Comparison of ENCODE assay signal across 29 cellular contexts in genomic region chrX:97551821-97552220, GRCh38.
"Had no signal": no experiment of that assay in that cellular context is flagged by ENCODE, and none has a peak within 500 bp of the region (broad histone marks: within the 10 kb centered on the region; RNA-seq: fewer than 3 reads in every experiment).

No MANE protein-coding gene starts in this region.

- H3K4me1 Mint-ChIP-seq: activated B cell treated with CpG ODN at 0.5 μM for 24 hours; activated CD4-positive, alpha-beta T cell treated with anti-CD3 and anti-CD28 coated beads, Interleukin-2, amount 10 ng/mL, durations not matched to agents 24 days and 14 days; activated naive CD8-positive, alpha-beta T cell treated with anti-CD3 and anti-CD28 coated beads, Interleukin-2, amount 10 ng/mL, durations not matched to agents 7 days and 5 days had no signal

- H3K4me3 Mint-ChIP-seq: activated B cell treated with CpG ODN at 0.5 μM for 24 hours; activated CD4-positive, alpha-beta T cell treated with anti-CD3 and anti-CD28 coated beads, Interleukin-2, amount 10 ng/mL, durations not matched to agents 24 days and 14 days; activated CD8-positive, alpha-beta T cell treated with anti-CD3 and anti-CD28 coated beads for 36 hours; activated naive CD8-positive, alpha-beta T cell treated with anti-CD3 and anti-CD28 coated beads, Interleukin-2, amount 10 ng/mL, durations not matched to agents 7 days and 5 days; activated T-helper 1 cell treated with anti-CD3 and anti-CD28 coated beads, Interleukin-12 subunit alpha, Interleukin-12 subunit beta, Interleukin-2, Interleukin-4 antibody, amounts not matched to agents 30 ng/mL and 10 ng/mL and 1 ng/mL, durations not matched to agents 14 hours and 24 hours and 36 hours; brain; T-helper 1 cell treated with Interleukin-12 subunit alpha and Interleukin-12 subunit beta and Interleukin-4 antibody, amounts not matched to agents 30 μg/mL and 1 μg/mL, for 36 hours; T-helper 2 cell treated with Interferon-gamma antibody and Interleukin-4, amounts not matched to agents 5 μg/mL and 100 μg/mL, for 36 hours had no signal

- H3K9me3 Mint-ChIP-seq: activated B cell treated with CpG ODN at 0.5 μM for 24 hours; activated CD8-positive, alpha-beta T cell treated with anti-CD3 and anti-CD28 coated beads for 36 hours; activated T-helper 1 cell treated with anti-CD3 and anti-CD28 coated beads, Interleukin-12 subunit alpha, Interleukin-12 subunit beta, Interleukin-2, Interleukin-4 antibody, amounts not matched to agents 30 ng/mL and 10 ng/mL and 1 ng/mL, durations not matched to agents 14 hours and 24 hours and 36 hours; brain; T-helper 1 cell treated with Interleukin-12 subunit alpha and Interleukin-12 subunit beta and Interleukin-4 antibody, amounts not matched to agents 30 μg/mL and 1 μg/mL, for 36 hours; T-helper 2 cell treated with Interferon-gamma antibody and Interleukin-4, amounts not matched to agents 5 μg/mL and 100 μg/mL, for 36 hours had no signal

- H3K27ac Mint-ChIP-seq: activated B cell treated with CpG ODN at 0.5 μM for 24 hours; activated CD4-positive, alpha-beta T cell treated with anti-CD3 and anti-CD28 coated beads, Interleukin-2, amount 10 ng/mL, durations not matched to agents 24 days and 14 days; activated CD8-positive, alpha-beta T cell treated with anti-CD3 and anti-CD28 coated beads for 36 hours; activated naive CD8-positive, alpha-beta T cell treated with anti-CD3 and anti-CD28 coated beads, Interleukin-2, amount 10 ng/mL, durations not matched to agents 7 days and 5 days; activated T-helper 1 cell treated with anti-CD3 and anti-CD28 coated beads, Interleukin-12 subunit alpha, Interleukin-12 subunit beta, Interleukin-2, Interleukin-4 antibody, amounts not matched to agents 30 ng/mL and 10 ng/mL and 1 ng/mL, durations not matched to agents 14 hours and 24 hours and 36 hours; brain; T-helper 1 cell treated with Interleukin-12 subunit alpha and Interleukin-12 subunit beta and Interleukin-4 antibody, amounts not matched to agents 30 μg/mL and 1 μg/mL, for 36 hours; T-helper 2 cell treated with Interferon-gamma antibody and Interleukin-4, amounts not matched to agents 5 μg/mL and 100 μg/mL, for 36 hours had no signal

- ATAC-seq: activated CD8-positive, alpha-beta T cell treated with anti-CD3 and anti-CD28 coated beads for 36 hours; Panc1 had no signal

- DNase-seq: activated B cell treated with CpG ODN at 0.5 μM for 24 hours; activated CD4-positive, alpha-beta T cell treated with anti-CD3 and anti-CD28 coated beads, Interleukin-2, amount 10 ng/mL, durations not matched to agents 24 days and 14 days; activated CD4-positive, alpha-beta T cell treated with anti-CD3 and anti-CD28 coated beads, Interleukin-2, amount 50 U/mL, for 4 hours; activated CD4-positive, CD25-positive, alpha-beta regulatory T cell treated with anti-CD3 and anti-CD28 coated beads, Interleukin-2, amount 50 U/mL, for 72 hours; activated CD8-positive, alpha-beta T cell treated with anti-CD3 and anti-CD28 coated beads for 36 hours; activated effector memory CD4-positive, alpha-beta T cell treated with Interleukin-2 at 50 U/mL for 16 hours; activated naive CD8-positive, alpha-beta T cell treated with anti-CD3 and anti-CD28 coated beads, Interleukin-2, amount 10 ng/mL, durations not matched to agents 7 days and 5 days; activated T-cell treated with anti-CD3 and anti-CD28 coated beads, Interleukin-2, amount 50 U/mL, for 1 hour; adrenal gland; caudate nucleus; cerebellar nuclear complex; Kasumi-1; KG1; MM.1S; MV-4-11; NCI-H1092; NCI-H1436 treated with DMSO at 0.1 percent for 48 hours; NCI-H1694 treated with DMSO at 0.1 percent for 48 hours; NCI-H2029; NCI-H345; NCI-H524 treated with DMSO at 0.1 percent for 48 hours; RPMI8226; SHP77 treated with DMSO at 0.1 percent for 48 hours; SK-N-SH had no signal

- H3K36me3 Mint-ChIP-seq: brain had no signal

- H3K27me3 Mint-ChIP-seq: activated B cell treated with CpG ODN at 0.5 μM for 24 hours; activated CD4-positive, alpha-beta T cell treated with anti-CD3 and anti-CD28 coated beads, Interleukin-2, amount 10 ng/mL, durations not matched to agents 24 days and 14 days; activated CD8-positive, alpha-beta T cell treated with anti-CD3 and anti-CD28 coated beads for 36 hours; brain had no signal
